Comparison of ENCODE assay signal across 8 cellular contexts in genomic region chr12:9064815-9065606, GRCh38. TPM values are rescaled to one million over a fixed set of nuclear protein-coding genes. Genes with fewer than 3 reads are reported as not detected.
DNase-seq lines count a peak whose midpoint lies in the region; ATAC-seq and TF ChIP-seq lines count a peak whose summit lies in the region.

No MANE protein-coding gene starts in this region.

- CTCF ChIA-PET in activated B cell treated with CpG ODN at 0.5 μM for 24 hours (lab: Charles Lee), result interaction anchor here (1.9 kb wide), 1 partner anchor 15 kb away, joined by 11 read pairs; no protein-coding TSS in a partner anchor

- no peak overlapping the region for H3K27ac Mint-ChIP-seq in activated B cell treated with CpG ODN at 0.5 μM for 24 hours

- TF ChIP-seq CTCF in AG09309 (IDR thresholded peaks at IDR 0.05; ENCODE audit: control insufficient read depth, insufficient read depth, low read depth, low read length, missing control alignments) (no peak), activated B cell treated with CpG ODN at 0.5 μM for 24 hours (IDR thresholded peaks at IDR 0.05) (no peak), fibroblast of mammary gland (conservative IDR thresholded peaks at IDR 0.05; ENCODE audit: control insufficient read depth, insufficient read depth, low read depth, low read length) (no peak), tibial nerve (IDR thresholded peaks at IDR 0.05) (no peak)

- POLR2A ChIA-PET in activated B cell treated with CpG ODN at 0.5 μM for 24 hours (lab: Charles Lee), result no interaction called here

- TF ChIP-seq EP300 in tibial nerve (IDR thresholded peaks at IDR 0.05), result peak; percentile 10 to 94

- H3K27me3 Mint-ChIP-seq in activated B cell treated with CpG ODN at 0.5 μM for 24 hours, result peaks cover 3% of the 10 kb centered on the region

- H3K36me3 Mint-ChIP-seq in activated B cell treated with CpG ODN at 0.5 μM for 24 hours (ENCODE audit: low read depth), result no peaks in the 10 kb centered on the region

- H3K4me3 ChIP-seq in AG09309 (ENCODE audit: control insufficient read depth, low read depth, low read length) (peak overlapping the region; percentile 71), HAP-1 (peak overlapping the region; percentile 52), fibroblast of mammary gland (ENCODE audit: control insufficient read depth, low read depth, low read length) (peak overlapping the region; percentile 69), mucosa of rectum (ENCODE audit: low read length in 2 of 2) (peak overlapping the region; percentile 69 to 79), tibial nerve (peak overlapping the region; percentile 74 to 87 (median 78))

- H3K4me1 ChIP-seq in HAP-1 (peaks cover 4% of the 10 kb centered on the region), mucosa of rectum (ENCODE audit: control insufficient read depth in 2 of 2, insufficient read depth in 2 of 2, low read length in 2 of 2) (peaks cover 3 to 5% of the 10 kb centered on the region in 2 donors), tibial nerve (peaks cover 0 to 21% (median 5%) of the 10 kb centered on the region in 4 donors)

- H3K9me3 ChIP-seq in HAP-1, result no peaks in the 10 kb centered on the region
- H3K9me3 ChIP-seq in mucosa of rectum (ENCODE audit: control insufficient read depth in 2 of 2, low read length in 2 of 2), result no peaks in the 10 kb centered on the region
- no peaks in the 10 kb centered on the region for H3K9me3 ChIP-seq in tibial nerve

- H3K4me3 Mint-ChIP-seq in activated B cell treated with CpG ODN at 0.5 μM for 24 hours, result peak overlapping the region; percentile 83

- H3K27ac ChIP-seq in mucosa of rectum (ENCODE audit: low read depth in 2 of 2, low read length in 2 of 2) (peak overlapping the region; percentile 90 to 92), tibial nerve (peak overlapping the region; percentile 94 to 99 (median 98))

- ATAC-seq in activated B cell treated with CpG ODN at 0.5 μM for 24 hours (ENCODE audit: low read depth) (peak; percentile 29), HG02840 (IDR thresholded peaks at IDR 0.05; ENCODE audit: low FRiP score, unreplicated experiment) (no peak), HG03354 (IDR thresholded peaks at IDR 0.05; ENCODE audit: poor library complexity, severe bottlenecking, unreplicated experiment) (no peak)

- H3K9ac ChIP-seq in mucosa of rectum (ENCODE audit: low read depth in 1 of 2, low read length in 2 of 2), result peak overlapping the region; percentile 77 to 90

- intact Hi-C loops in activated B cell treated with CpG ODN at 0.5 μM for 24 hours (cut with micrococcal nuclease), result loop anchor here (10.0 kb wide), 1 partner anchor 250 kb away; no protein-coding TSS in a partner anchor

- in situ Hi-C loops in HAP-1 (cut with MboI; ENCODE audit: low sequenced_read_pairs), result no loop called here

- no peaks in the 10 kb centered on the region for H3K9me3 Mint-ChIP-seq in activated B cell treated with CpG ODN at 0.5 μM for 24 hours

- WGBS in tibial nerve, 2 donors, result 32 to 64% methylated on average over 12 to 27 of the region's 45 CpGs

- DNase-seq in AG09309 (ENCODE audit: low read depth) (no peak), HAP-1 (ENCODE audit: low spot score in 2 of 2) (peak in 1 of 2 experiments; percentile 33), activated B cell treated with CpG ODN at 0.5 μM for 24 hours (peak; percentile 28), fibroblast of mammary gland (ENCODE audit: low read depth) (peak; percentile 39), tibial nerve (ENCODE audit: low spot score in 2 of 2) (peak; percentile 47 to 52)

- peaks cover 10% of the 10 kb centered on the region; the same call in 1 of the 2 replicates for H3K27me3 ChIP-seq in HAP-1 (ENCODE audit: low read depth)
- H3K27me3 ChIP-seq in mucosa of rectum (ENCODE audit: control insufficient read depth in 2 of 2, insufficient read depth in 2 of 2, low read length in 2 of 2), result no peaks in the 10 kb centered on the region
- no peaks in the 10 kb centered on the region for H3K27me3 ChIP-seq in tibial nerve

- H3K36me3 ChIP-seq in HAP-1 (replicated peaks) (no peaks in the 10 kb centered on the region; the same call in 1 of the 2 replicates), mucosa of rectum (ENCODE audit: control insufficient read depth in 2 of 2, insufficient read depth in 2 of 2, low read length in 2 of 2) (peaks cover 4% of the 10 kb centered on the region in 2 donors), tibial nerve (peaks cover 0 to 26% (median 0%) of the 10 kb centered on the region in 3 donors)

- H3K4me1 Mint-ChIP-seq in activated B cell treated with CpG ODN at 0.5 μM for 24 hours, result peaks cover 3% of the 10 kb centered on the region

- peak; percentile 84 to 89 for TF ChIP-seq POLR2A in tibial nerve (IDR thresholded peaks at IDR 0.05)

RNA-seq across cellular contexts. Expression of gene A2M, which starts 50.7 kb away (rescaled TPM):
- not detected in 2 replicates for total RNA-seq in activated B cell treated with CpG ODN at 0.5 μM for 24 hours
- 100 to 1,000 TPM; 183 to 396 (median 303) TPM for total RNA-seq in tibial nerve

Comparison
In these comparisons a context has a peak if more than half of its experiments do, and no peak if none do; other contexts are left out.
1. RNA of gene A2M, which starts 50.7 kb away (total RNA-seq): 183 to 396 TPM in tibial nerve; not detected in activated B cell treated with CpG ODN at 0.5 μM for 24 hours; every median in the first group is over 100 times any median in the second.
2. Peak in every context shown above with its lines, with median percentiles within 50 percentile points of each other: H3K4me3 ChIP-seq.